17 cellular contexts compared by ENCODE assay signal in the genomic region with DNA sequence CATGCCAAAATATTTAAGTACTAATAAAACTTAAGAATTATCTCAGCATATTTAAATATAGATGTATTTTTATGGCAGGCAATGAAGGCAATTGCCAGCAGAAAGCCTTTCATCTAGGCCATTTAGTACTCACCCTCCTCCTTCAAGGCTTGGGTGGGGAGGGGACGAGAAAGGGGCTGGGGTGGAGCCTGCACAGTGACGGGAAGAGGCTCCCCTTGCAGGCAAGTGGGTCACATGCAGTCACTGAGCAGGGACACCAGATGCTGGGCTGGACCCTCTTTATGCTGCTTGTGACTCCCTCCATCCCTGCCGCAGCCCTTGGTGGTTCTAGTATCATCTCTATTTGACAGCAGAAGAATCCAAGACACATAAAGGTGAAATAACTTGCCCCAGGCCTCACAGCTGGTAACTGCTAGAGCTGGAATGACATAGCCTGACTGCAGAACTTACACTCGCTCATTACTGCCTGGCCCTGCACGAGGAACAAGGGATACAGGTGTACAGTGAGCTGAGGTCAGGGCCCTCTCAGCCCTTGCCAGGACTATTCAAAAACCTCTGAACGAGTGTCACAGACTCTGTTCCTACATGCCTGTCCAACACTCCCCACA.
A peak's percentile ranks its signal among the peaks of the same experiment; 100 is the strongest.
DNase-seq lines count a peak whose midpoint lies in the region; ATAC-seq and TF ChIP-seq lines count a peak whose summit lies in the region.
"Had no signal": no experiment of that assay in that cellular context is flagged by ENCODE, and none has a peak within 500 bp of the region (broad histone marks: within the 10 kb centered on the region; RNA-seq: fewer than 3 reads in every experiment).

No MANE protein-coding gene starts in this region.

- H3K27ac ChIP-seq in VCaP, result peak overlapping the region; percentile 15; the same call in 1 of the 2 replicates
- H3K27ac ChIP-seq: C4-2B, SJSA1 had no signal

- ATAC-seq in HG03520 (IDR thresholded peaks at IDR 0.05; ENCODE audit: unreplicated experiment), result no peak

- DNase-seq in NCI-H524 (lab: John Stamatoyannopoulos, UW), result peak; percentile 22 to 62
- DNase-seq in NCI-H524 treated with DMSO at 0.1 percent for 48 hours (lab: John Stamatoyannopoulos, UW), result no peak
- DNase-seq in islet precursor cell, result peak; percentile 69
- DNase-seq in retina, result peak; percentile 33
- DNase-seq in GM10266 (ENCODE audit: extremely low spot score), result no peak
- DNase-seq in activated naive CD4-positive, alpha-beta T cell treated with anti-CD3 and anti-CD28 coated beads, Interleukin-2, amount 50 U/mL, for 16 hours, result no peak
- DNase-seq: DMS153, H9, MG63, NCI-H1105 treated with DMSO at 0.1 percent for 48 hours, NCI-H187 treated with DMSO at 0.1 percent for 48 hours, NCI-H2171 treated with DMSO at 0.1 percent for 48 hours, NCI-H526 treated with DMSO at 0.1 percent for 48 hours had no signal

- no peak for TF ChIP-seq CTCF in VCaP (conservative IDR thresholded peaks at IDR 0.05)
- TF ChIP-seq CTCF in GM10266 (IDR thresholded peaks at IDR 0.05; ENCODE audit: control insufficient read depth, insufficient read depth, low read depth, missing control alignments), result no peak

Comparison
In these comparisons a context has a peak if more than half of its experiments do, and no peak if none do; other contexts are left out.
1. DNase-seq: peak in NCI-H524 (2 of 2), islet precursor cell (single experiment) and retina (single experiment); none in NCI-H524 treated with DMSO at 0.1 percent for 48 hours (single experiment), GM10266 (single experiment) and activated naive CD4-positive, alpha-beta T cell treated with anti-CD3 and anti-CD28 coated beads, Interleukin-2, amount 50 U/mL, for 16 hours (single experiment).